ENCODE assay signal across 18 cellular contexts in genomic region chr12:96248532-96248931, GRCh38. TPM values are rescaled to one million over a fixed set of nuclear protein-coding genes. Genes with fewer than 3 reads are reported as not detected.
DNase-seq lines count a peak whose midpoint lies in the region; ATAC-seq, FAIRE-seq and TF ChIP-seq lines count a peak whose summit lies in the region.
"Had no signal": no experiment of that assay in that cellular context is flagged by ENCODE, and none has a peak within 500 bp of the region (broad histone marks: within the 10 kb centered on the region; RNA-seq: fewer than 3 reads in every experiment).

No MANE protein-coding gene starts in this region.

- H3K79me2 ChIP-seq in GM23248 (ENCODE audit: insufficient read depth) (peaks cover 100% of the 10 kb centered on the region), GM12878 (ENCODE audit: control insufficient read depth, insufficient read depth, low read length) (no peaks in the 10 kb centered on the region)

- BruUV-seq in GM12878 (replicated peaks; lab: Mats Ljungman, UMichigan): no TSS peak

- H3K4me1 ChIP-seq in GM23248 (ENCODE audit: insufficient read depth) (peaks cover 5% of the 10 kb centered on the region; the same call in 1 of the 2 replicates), GM12878 (ENCODE audit: control insufficient read depth, insufficient read depth, low read length) (no peaks in the 10 kb centered on the region), right atrium auricular region (peaks cover 0 to 30% of the 10 kb centered on the region in 2 donors), gastrocnemius medialis (peaks cover 7 to 9% of the 10 kb centered on the region in 2 donors)
- H3K4me1 ChIP-seq: ascending aorta had no signal

- H3K27me3 ChIP-seq in GM23248 (replicated peaks; ENCODE audit: insufficient read depth) (no peaks in the 10 kb centered on the region), GM12878 (replicated peaks in 1 of 2; ENCODE audit: control insufficient read depth in 2 of 2, insufficient read depth in 2 of 2, low read length in 1 of 2) (no peaks in the 10 kb centered on the region), right atrium auricular region (no peaks in the 10 kb centered on the region), gastrocnemius medialis (no peaks in the 10 kb centered on the region)
- H3K27me3 ChIP-seq: ascending aorta, right lobe of liver had no signal

- H4K20me1 ChIP-seq in GM23248 (ENCODE audit: insufficient read depth): no peaks in the 10 kb centered on the region
- no peaks in the 10 kb centered on the region for H4K20me1 ChIP-seq in GM12878 (ENCODE audit: control insufficient read depth, insufficient read depth)

- CTCF ChIA-PET in GM12878 (lab: Yijun Ruan, JAX): no interaction called here

- TF ChIP-seq CTCF in GM12878 (IDR thresholded peaks at IDR 0.05 in 2 of 3, conservative IDR thresholded peaks at IDR 0.05 in 1 of 3; ENCODE audit: control insufficient read depth in 2 of 3, extremely low read depth in 1 of 3, insufficient read depth in 1 of 3, low read depth in 3 of 3, low read length in 3 of 3): no peak
- no peak for TF ChIP-seq CTCF in right atrium auricular region (IDR thresholded peaks at IDR 0.05)
- TF ChIP-seq CTCF in gastrocnemius medialis (IDR thresholded peaks at IDR 0.05 in 4 of 5, conservative IDR thresholded peaks at IDR 0.05 in 1 of 5): no peak

- H3K9me2 ChIP-seq in GM23248 (ENCODE audit: insufficient read depth): no peaks in the 10 kb centered on the region

- no peak overlapping the region for H2AFZ ChIP-seq in GM23248
- no peak overlapping the region for H2AFZ ChIP-seq in GM12878 (ENCODE audit: control insufficient read depth, low read depth, low read length)

- FAIRE-seq in GM12878 (lab: Jason Lieb, UNC): no peak
- FAIRE-seq: G401.6, GM12891, islet of Langerhans had no signal

- no peak for ATAC-seq in GM12878
- no peak for ATAC-seq in gastrocnemius medialis

- H3K36me3 ChIP-seq in GM23248 (ENCODE audit: low read depth): peaks cover 28% of the 10 kb centered on the region; the same call in 1 of the 2 replicates
- peaks cover 0 to 13% of the 10 kb centered on the region in 2 experiments; a peak in 3 of 4 replicates for H3K36me3 ChIP-seq in GM12878 (ENCODE audit: control insufficient read depth in 2 of 2, insufficient read depth in 2 of 2, low read length in 1 of 2)
- H3K36me3 ChIP-seq in right atrium auricular region: peaks cover 16% of the 10 kb centered on the region
- H3K36me3 ChIP-seq in gastrocnemius medialis: peaks cover 0 to 7% of the 10 kb centered on the region in 2 donors

- peaks cover 63% of the 10 kb centered on the region for H3F3A ChIP-seq in GM23248 (ENCODE audit: insufficient read depth)

- TF ChIP-seq RAD21 in GM12878 (IDR thresholded peaks at IDR 0.05; ENCODE audit: insufficient read depth, low read depth, low read length): no peak

- H3K9me3 ChIP-seq in GM23248 (ENCODE audit: low read depth): no peaks in the 10 kb centered on the region
- no peaks in the 10 kb centered on the region for H3K9me3 ChIP-seq in GM12878 (replicated peaks; ENCODE audit: control insufficient read depth, insufficient read depth, low read length)
- no peaks in the 10 kb centered on the region for H3K9me3 ChIP-seq in right atrium auricular region
- no peaks in the 10 kb centered on the region for H3K9me3 ChIP-seq in gastrocnemius medialis
- H3K9me3 ChIP-seq: ascending aorta, right lobe of liver had no signal

- TF ChIP-seq POLR2A in GM12878 (IDR thresholded peaks at IDR 0.05; ENCODE audit: low read depth, low read length) (no peak), gastrocnemius medialis (IDR thresholded peaks at IDR 0.05) (no peak)

- in situ Hi-C loops in GM23248 (cut with MboI) (no loop called here), GM12878 (cut with MboI) (no loop called here), gastrocnemius medialis (cut with MboI; ENCODE audit: low sequenced_read_pairs in 4 of 4) (no loop called here)

- DNase-seq in GM23248 (no peak), GM12878 (ENCODE audit: low read depth, low spot score) (no peak), right atrium auricular region (ENCODE audit: low spot score) (peak; percentile 58), gastrocnemius medialis (no peak), DMS114 treated with DMSO at 0.1 percent for 48 hours (lab: John Stamatoyannopoulos, UW; ENCODE audit: unreplicated experiment) (no peak), NCI-H226 (no peak), SIG-M5 treated with dmso at 0.1 percent for 504 hours (lab: John Stamatoyannopoulos, UW; ENCODE audit: unreplicated experiment) (no peak)
- DNase-seq: activated CD4-positive, alpha-beta T cell treated with anti-CD3 and anti-CD28 coated beads for 1 hour; activated naive CD4-positive, alpha-beta T cell treated with Interleukin-2 at 50 U/mL for 16 hours; AML-193; Calu3; NCI-H146; right lobe of liver had no signal

- SMC1A ChIA-PET in GM12878 (lab: Charles Lee; ENCODE audit: uncharacterized antibody, unreplicated experiment): interaction anchor here (0.6 kb wide), 1 partner anchor 244 kb away, joined by 3 read pairs; no protein-coding TSS in a partner anchor

- peak overlapping the region; percentile 23; the same call in 1 of the 2 replicates for H3K27ac ChIP-seq in GM23248
- H3K27ac ChIP-seq in GM12878 (ENCODE audit: control insufficient read depth, insufficient read depth): no peak overlapping the region
- H3K27ac ChIP-seq in right atrium auricular region: no peak overlapping the region
- H3K27ac ChIP-seq in gastrocnemius medialis: peak overlapping the region; percentile 45 to 73 (median 66)
- H3K27ac ChIP-seq: ascending aorta, right lobe of liver, SK-N-MC had no signal

- RAD21 ChIA-PET in GM12878 (lab: Charles Lee; ENCODE audit: unreplicated experiment): no interaction called here

- H3K9ac ChIP-seq in GM23248: no peak overlapping the region
- no peak overlapping the region for H3K9ac ChIP-seq in GM12878 (ENCODE audit: control insufficient read depth, insufficient read depth, low read length)

- no peak overlapping the region for H3K4me3 ChIP-seq in GM23248
- H3K4me3 ChIP-seq in GM12878: no peak overlapping the region
- H3K4me3 ChIP-seq in right atrium auricular region: no peak overlapping the region
- H3K4me3 ChIP-seq in gastrocnemius medialis: no peak overlapping the region
- H3K4me3 ChIP-seq: ascending aorta, right lobe of liver, SK-N-MC had no signal

- no peak for TF ChIP-seq EP300 in GM12878 (IDR thresholded peaks at IDR 0.05; ENCODE audit: borderline replicate concordance in 1 of 2, control insufficient read depth in 1 of 2, low read depth in 2 of 2, low read length in 2 of 2)

- intact Hi-C loops in GM12878 (cut with micrococcal nuclease; ENCODE audit: unreplicated experiment): no loop called here
- intact Hi-C loops in gastrocnemius medialis (cut with DNase I; ENCODE audit: low total_unique reads): no loop called here

- WGBS in GM23248 (ENCODE audit: low coverage in 1 of 2, low lambda C conversion rate in 2 of 2, missing lambda C conversion rate in 2 of 2), 2 experiments: 57 to 58% methylated on average over 9 of the region's 9 CpGs
- 78% methylated on average over 9 of the region's 9 CpGs for WGBS in GM12878 (ENCODE audit: insufficient coverage, insufficient replicate concordance, low lambda C conversion rate, missing lambda C conversion rate)

- H3K4me2 ChIP-seq in GM23248 (ENCODE audit: unreplicated experiment) (no peak overlapping the region), GM12878 (ENCODE audit: control insufficient read depth, insufficient read depth) (no peak overlapping the region)

- POLR2A ChIA-PET in GM12878 (lab: Charles Lee): interaction anchor here (1.0 kb wide), 1 partner anchor 9 kb away, joined by 3 read pairs; no protein-coding TSS in a partner anchor

TF ChIP-seq in GM12878, 131 proteins besides CTCF, POLR2A, EP300 and RAD21:
- TF ChIP-seq POLR2AphosphoS5 (IDR thresholded peaks at IDR 0.05; ENCODE audit: low read length) (0 out of 2 replicates have a peak, but pooled peaks have one; percentile 23), RAD51 (IDR thresholded peaks at IDR 0.05) (no peak), HDGF (IDR thresholded peaks at IDR 0.05) (no peak)
- TF ChIP-seq, protein P1, sequence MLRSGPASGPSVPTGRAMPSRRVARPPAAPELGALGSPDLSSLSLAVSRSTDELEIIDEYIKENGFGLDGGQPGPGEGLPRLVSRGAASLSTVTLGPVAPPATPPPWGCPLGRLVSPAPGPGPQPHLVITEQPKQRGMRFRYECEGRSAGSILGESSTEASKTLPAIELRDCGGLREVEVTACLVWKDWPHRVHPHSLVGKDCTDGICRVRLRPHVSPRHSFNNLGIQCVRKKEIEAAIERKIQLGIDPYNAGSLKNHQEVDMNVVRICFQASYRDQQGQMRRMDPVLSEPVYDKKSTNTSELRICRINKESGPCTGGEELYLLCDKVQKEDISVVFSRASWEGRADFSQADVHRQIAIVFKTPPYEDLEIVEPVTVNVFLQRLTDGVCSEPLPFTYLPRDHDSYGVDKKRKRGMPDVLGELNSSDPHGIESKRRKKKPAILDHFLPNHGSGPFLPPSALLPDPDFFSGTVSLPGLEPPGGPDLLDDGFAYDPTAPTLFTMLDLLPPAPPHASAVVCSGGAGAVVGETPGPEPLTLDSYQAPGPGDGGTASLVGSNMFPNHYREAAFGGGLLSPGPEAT (IDR thresholded peaks at IDR 0.05; ENCODE audit: low read depth): no peak
TF ChIP-seq in GM12878: peak in this region for 1.

RNA-seq across cellular contexts. Expression of gene ELK3, which starts 54.4 kb away (rescaled TPM):
- total RNA-seq in GM23248 (2014; rRNA removed; shearing (Covaris generic)): 27.1 and 31.9 TPM in 2 replicates
- 48.9 and 51.9 TPM in 2 replicates for polyA plus RNA-seq in GM23248 (2016; fragmentation: Nextera tagmentation; extraction: Ambion mirVana)
- 3.1 and 3.6 TPM in 2 replicates for total RNA-seq in GM12878 (2013; cell fraction: nucleolus; rRNA removed)
- 0.56 and 0.98 TPM in 2 replicates for total RNA-seq in GM12878 (2014; rRNA removed)
- total RNA-seq in GM12878 (2014; rRNA removed; fragmentation: Illumina TruSeq; extraction: Trizol): 0.69 and 0.89 TPM in 2 replicates
- total RNA-seq in GM12878 (2021): 0.96 and 1.2 TPM in 2 replicates
- polyA plus RNA-seq in GM12878 (2011; ENCODE audit: low read depth): 0.62 TPM
- polyA plus RNA-seq in GM12878 (2011; rRNA removed): 4.8 and 5.3 TPM in 2 replicates
- polyA plus RNA-seq in GM12878 (2011; cell fraction: cytosol; rRNA removed): 4.2 and 5.4 TPM in 2 replicates
- polyA plus RNA-seq in GM12878 (2011; cell fraction: nucleus; rRNA removed): 3.6 and 4.2 TPM in 2 replicates
- 1.4 and 1.5 TPM in 2 replicates for polyA plus RNA-seq in GM12878 (2012)
- polyA plus RNA-seq in GM12878 (2014; fragmentation: Illumina TruSeq; extraction: Trizol): 0.92 and 0.98 TPM in 2 replicates
- polyA plus RNA-seq in GM12878 (2014; fragmentation: Nextera tagmentation; extraction: Ambion mirVana): under 1 TPM; 0.37 to 0.68 TPM
- 0.47 and 1.2 TPM in 2 replicates for polyA plus RNA-seq in GM12878 (2014; rRNA removed)
- under 1 TPM; 0.68 to 0.87 TPM for polyA plus RNA-seq in GM12878 (2016; fragmentation: Nextera tagmentation; extraction: Ambion mirVana)
- polyA minus RNA-seq in GM12878 (2011; rRNA and poly(A)+ RNA removed): 5.6 and 8.0 TPM in 2 replicates
- 2.0 and 5.4 TPM in 2 replicates for polyA minus RNA-seq in GM12878 (2011; cell fraction: cytosol; rRNA and poly(A)+ RNA removed)
- 1.9 and 5.4 TPM in 2 replicates for polyA minus RNA-seq in GM12878 (2011; cell fraction: nucleus; rRNA and poly(A)+ RNA removed)
- total RNA-seq in right atrium auricular region: 10 to 100 TPM; 15.1 to 16.3 TPM
- 1 to 10 TPM; 3.7 to 6.6 (median 4.9) TPM for total RNA-seq in gastrocnemius medialis

Comparison
In these comparisons a context has a peak if more than half of its experiments do, and no peak if none do; other contexts are left out.
1. H3K27ac ChIP-seq: peak in GM23248 (single experiment) and gastrocnemius medialis (4 of 4); none in GM12878 (single experiment) and right atrium auricular region (0 of 2).